ENCODE assay signal across 28 cellular contexts in the genomic region with DNA sequence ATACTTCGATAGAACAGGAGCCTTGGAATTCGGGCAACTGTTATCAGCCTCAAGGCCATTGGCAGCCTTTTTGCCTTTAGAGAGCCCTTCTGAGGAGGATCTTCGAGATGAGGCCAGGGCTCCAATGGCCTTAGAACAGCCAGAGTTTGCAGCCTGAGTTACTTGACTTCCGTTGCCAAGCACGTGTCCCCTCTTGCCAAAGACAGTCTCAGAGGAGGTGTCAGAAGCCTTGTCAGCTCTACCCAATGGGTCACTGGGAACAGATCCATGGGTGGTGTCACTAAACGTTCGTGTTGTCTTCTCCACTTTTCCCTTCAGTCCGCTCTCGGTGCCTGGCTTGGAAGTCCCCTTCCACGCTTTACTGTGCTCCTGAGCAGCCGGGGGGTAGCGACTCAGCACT.
"Had no signal": no experiment of that assay in that cellular context is flagged by ENCODE, and none has a peak within 500 bp of the region (broad histone marks: within the 10 kb centered on the region; RNA-seq: fewer than 3 reads in every experiment).

No MANE protein-coding gene starts in this region.

- ATAC-seq: activated CD8-positive, alpha-beta T cell treated with anti-CD3 and anti-CD28 coated beads for 36 hours; activated naive CD8-positive, alpha-beta T cell treated with anti-CD3 and anti-CD28 coated beads, Interleukin-2, amount 50 U/mL, for 24 hours; activated T-cell treated with anti-CD3 and anti-CD28 coated beads, Interleukin-2, amount 50 U/mL, for 4 hours had no signal

- H3K27ac ChIP-seq: ascending aorta, cardiac muscle cell, VCaP had no signal

- H3K4me1 ChIP-seq: ascending aorta had no signal

- H3K4me3 ChIP-seq: ascending aorta, cardiac muscle cell had no signal

- H3K9me3 ChIP-seq: ascending aorta had no signal

- H3K27me3 ChIP-seq: ascending aorta, cardiac muscle cell had no signal

- DNase-seq: activated B cell treated with CpG ODN at 0.5 μM for 24 hours; activated CD4-positive, alpha-beta memory T cell treated with anti-CD3 and anti-CD28 coated beads for 36 hours; activated CD4-positive, alpha-beta T cell treated with anti-CD3 and anti-CD28 coated beads for 4 hours; activated CD4-positive, alpha-beta T cell treated with anti-CD3 and anti-CD28 coated beads, Interleukin-2, amount 10 ng/mL, durations not matched to agents 24 days and 14 days; activated CD4-positive, alpha-beta T cell treated with anti-CD3 and anti-CD28 coated beads, Interleukin-2, amount 50 U/mL, for 1 hour; activated CD4-positive, alpha-beta T cell treated with anti-CD3 and anti-CD28 coated beads, Interleukin-2, amount 50 U/mL, for 4 hours; activated CD4-positive, CD25-positive, alpha-beta regulatory T cell treated with anti-CD3 and anti-CD28 coated beads, Interleukin-2, amount 50 U/mL, for 72 hours; activated CD8-positive, alpha-beta memory T cell treated with anti-CD3 and anti-CD28 coated beads, Interleukin-2, amount 50 U/mL, for 4 hours; activated CD8-positive, alpha-beta T cell treated with anti-CD3 and anti-CD28 coated beads for 36 hours; activated effector memory CD4-positive, alpha-beta T cell treated with Interleukin-2 at 50 U/mL for 16 hours; activated gamma-delta T cell; activated naive CD4-positive, alpha-beta T cell treated with anti-CD3 and anti-CD28 coated beads, Interleukin-2, amount 10 ng/mL, durations not matched to agents 7 days and 5 days; activated naive CD4-positive, alpha-beta T cell treated with Interleukin-2 at 50 U/mL for 16 hours; activated naive CD8-positive, alpha-beta T cell treated with anti-CD3 and anti-CD28 coated beads, Interleukin-2, amount 10 ng/mL, durations not matched to agents 7 days and 5 days; activated naive CD8-positive, alpha-beta T cell treated with anti-CD3 and anti-CD28 coated beads, Interleukin-2, amount 50 U/mL, for 24 hours; activated T-cell treated with anti-CD3 and anti-CD28 coated beads for 4 hours; activated T-cell treated with anti-CD3 and anti-CD28 coated beads, Interleukin-2, amount 50 U/mL, for 1 hour; activated T-cell treated with anti-CD3 and anti-CD28 coated beads, Interleukin-2, amount 50 U/mL, for 4 hours; amygdala; anterior cingulate cortex; caudate nucleus; SW 1271; T-helper 1 cell; T-helper 2 cell; T-helper 9 cell had no signal
